23 cellular contexts compared by ENCODE assay signal in the genomic region with DNA sequence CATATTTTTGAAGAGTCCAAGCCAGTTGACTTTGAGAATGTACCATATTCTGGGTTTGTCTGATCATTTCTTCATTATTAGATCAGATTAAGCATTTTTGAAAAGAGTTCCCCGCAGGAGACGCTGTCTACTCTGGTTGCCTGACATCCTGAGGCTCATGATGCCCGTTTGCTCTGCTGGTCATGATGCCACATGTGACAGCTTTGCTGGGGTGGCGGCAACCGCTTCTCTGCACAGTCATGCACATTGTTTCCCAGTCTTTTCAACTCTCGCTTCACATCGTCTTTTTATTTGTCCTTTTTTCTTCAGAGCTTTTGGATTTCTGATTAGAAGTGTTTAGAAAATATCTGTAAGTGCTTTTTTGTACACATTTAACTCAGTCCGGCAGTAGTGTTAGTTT.
"Had no signal": no experiment of that assay in that cellular context is flagged by ENCODE, and none has a peak within 500 bp of the region (broad histone marks: within the 10 kb centered on the region; RNA-seq: fewer than 3 reads in every experiment).

No MANE protein-coding gene starts in this region.

- DNase-seq: colonic mucosa; cortex of kidney; dermis blood vessel endothelial cell; dorsolateral prefrontal cortex; effector CD4-positive, alpha-beta T cell; effector CD8-positive, alpha-beta T cell; effector memory CD4-positive, alpha-beta T cell; effector memory CD8-positive, alpha-beta T cell; endodermal cell; erythroblast; esophagus squamous epithelium; foreskin fibroblast; foreskin keratinocyte; foreskin melanocyte; gastrocnemius medialis; glutamatergic neuron; head of caudate nucleus; heart left ventricle; heart right ventricle had no signal

- FAIRE-seq: colon, endometrium, endothelial cell of umbilical vein, frontal cortex had no signal
